19 cellular contexts compared by ENCODE assay signal in the genomic region with DNA sequence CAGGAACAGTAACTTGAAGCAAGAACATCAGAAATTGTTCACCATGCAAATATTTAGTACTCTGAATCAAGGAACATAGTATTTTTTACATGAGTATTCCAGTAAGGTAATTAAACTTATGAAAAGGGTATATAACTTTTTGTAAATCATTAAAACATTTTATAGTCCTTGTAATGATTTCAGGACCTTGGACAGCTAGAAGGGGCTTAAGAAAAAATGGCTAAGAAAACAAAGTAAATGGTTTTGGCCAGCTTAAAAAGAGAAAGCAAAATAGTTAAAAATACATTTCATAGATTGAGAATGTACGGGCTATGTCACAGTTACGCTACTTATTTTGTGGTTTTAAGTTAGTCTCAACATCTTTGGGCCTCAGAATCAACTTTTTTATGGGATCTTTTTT. TPM values are rescaled to one million over a fixed set of nuclear protein-coding genes. Genes with fewer than 3 reads are reported as not detected.
DNase-seq lines count a peak whose midpoint lies in the region; ATAC-seq and TF ChIP-seq lines count a peak whose summit lies in the region.
"Had no signal": no experiment of that assay in that cellular context is flagged by ENCODE, and none has a peak within 500 bp of the region (broad histone marks: within the 10 kb centered on the region; RNA-seq: fewer than 3 reads in every experiment).

No MANE protein-coding gene starts in this region.

- ATAC-seq in GM19328 (IDR thresholded peaks at IDR 0.05; ENCODE audit: unreplicated experiment) = no peak
- ATAC-seq: gastrocnemius medialis, WTC11 had no signal

- in situ Hi-C loops in astrocyte of the spinal cord (cut with HindIII; ENCODE audit: low sequenced_read_pairs) = no loop called here

- no peak for TF ChIP-seq CTCF in astrocyte of the spinal cord (IDR thresholded peaks at IDR 0.05; ENCODE audit: low read depth, low read length)

- peak; percentile 18 for DNase-seq in ELR (ENCODE audit: low read depth)
- DNase-seq in M059J (ENCODE audit: low read depth) = peak; percentile 29
- DNase-seq in astrocyte of the spinal cord (ENCODE audit: low read depth, low spot score) = peak; percentile 51
- DNase-seq in left kidney (ENCODE audit: low read depth, low spot score) = peak; percentile 53
- no peak for DNase-seq in activated naive CD4-positive, alpha-beta T cell (lab: John Stamatoyannopoulos, UW)
- DNase-seq in activated CD4-positive, alpha-beta T cell treated with anti-CD3 and anti-CD28 coated beads for 1 hour = no peak
- no peak for DNase-seq in stimulated activated CD4-positive, alpha-beta T cell treated with anti-CD3 and anti-CD28 coated beads, Interleukin-12 subunit alpha, Interleukin-12 subunit beta, amount 100 ng/mL, for 4 hours
- DNase-seq: C1 segment of cervical spinal cord; effector memory CD4-positive, alpha-beta T cell; gastrocnemius medialis; KG1; NCI-H187 treated with DMSO at 0.1 percent for 48 hours; NCI-H524 treated with DMSO at 0.1 percent for 48 hours; PC-9; stimulated activated naive CD4-positive, alpha-beta T cell; SW 1271; upper lobe of left lung had no signal

- H3K4me3 ChIP-seq in astrocyte of the spinal cord (ENCODE audit: low read depth, low read length) = no peak overlapping the region
- H3K4me3 ChIP-seq: gastrocnemius medialis, PC-9, upper lobe of left lung had no signal

RNA-seq across cellular contexts. Expression of a gene that starts 26.7 kb away (rescaled TPM):
- total RNA-seq in M059J (2014; rRNA removed; shearing (Covaris generic)) = 21.9 and 22.7 TPM in 2 replicates

Comparison
In these comparisons a context has a peak if more than half of its experiments do, and no peak if none do; other contexts are left out.
1. DNase-seq: peak in ELR (single experiment), M059J (single experiment), astrocyte of the spinal cord (single experiment) and left kidney (single experiment); none in activated naive CD4-positive, alpha-beta T cell (0 of 4), activated CD4-positive, alpha-beta T cell treated with anti-CD3 and anti-CD28 coated beads for 1 hour (single experiment) and stimulated activated CD4-positive, alpha-beta T cell treated with anti-CD3 and anti-CD28 coated beads, Interleukin-12 subunit alpha, Interleukin-12 subunit beta, amount 100 ng/mL, for 4 hours (single experiment).